Comparison of ENCODE assay signal across 8 cellular contexts in genomic region chr1:247007511-247008405, GRCh38. TPM values are rescaled to one million over a fixed set of nuclear protein-coding genes. Genes with fewer than 3 reads are reported as not detected.
DNase-seq lines count a peak whose midpoint lies in the region; TF ChIP-seq lines count a peak whose summit lies in the region.

Gene ZNF695, minus strand, starts transcription at chr1:247008057. Its CDS starts 149 bp downstream, at chr1:247007908.

- H3K27ac ChIP-seq in right atrium auricular region, result no peak within 1 kb of the TSS
- H3K27ac ChIP-seq in vagina, result no peak within 1 kb of the TSS

- intact Hi-C loops in posterior vena cava (cut with DNase I), result no loop called here
- intact Hi-C loops in vagina (cut with DNase I), result no loop called here

- TF ChIP-seq CTCF in right atrium auricular region (IDR thresholded peaks at IDR 0.05) (peak in 1 of 2 donors; percentile 14), vagina (IDR thresholded peaks at IDR 0.05) (no peak)

- H3K4me1 ChIP-seq in right atrium auricular region (peaks cover 0 to 3% of the 10 kb centered on the region in 2 donors), vagina (peaks cover 13% of the 10 kb centered on the region)

- DNase-seq in GDM1 (lab: John Stamatoyannopoulos, UW), result peak; percentile 80
- peak; percentile 96 for DNase-seq in GOT3 (lab: John Stamatoyannopoulos, UW)
- peak; percentile 96 for DNase-seq in LoVo (ENCODE audit: low spot score)
- DNase-seq in SK-N-DZ (ENCODE audit: low spot score), result peak; percentile 97
- DNase-seq in anterior cingulate cortex (lab: John Stamatoyannopoulos, UW), result peak in 56 of 58 donors; percentile 0 to 85 (median 58)
- peak; percentile 80 for DNase-seq in right atrium auricular region (ENCODE audit: low spot score)
- DNase-seq in posterior vena cava (ENCODE audit: low spot score), result peak; percentile 93
- DNase-seq in vagina (ENCODE audit: extremely low spot score in 2 of 2), result no peak

- peaks cover 0 to 6% of the 10 kb centered on the region in 2 donors for H3K9me3 ChIP-seq in right atrium auricular region
- no peaks in the 10 kb centered on the region for H3K9me3 ChIP-seq in vagina

- no peaks in the 10 kb centered on the region for H3K36me3 ChIP-seq in right atrium auricular region
- H3K36me3 ChIP-seq in vagina, result no peaks in the 10 kb centered on the region

- peak within 1 kb of the TSS; percentile 37 to 62 for H3K4me3 ChIP-seq in right atrium auricular region
- H3K4me3 ChIP-seq in vagina, result peak within 1 kb of the TSS; percentile 48 to 56

- H3K27me3 ChIP-seq in right atrium auricular region (no peaks in the 10 kb centered on the region), vagina (no peaks in the 10 kb centered on the region)

- no peak for TF ChIP-seq POLR2A in vagina (IDR thresholded peaks at IDR 0.05)

RNA-seq across cellular contexts. Expression of gene ZNF695, which starts in this region (rescaled TPM):
- polyA plus RNA-seq in SK-N-DZ (2014; cell fraction: cytosol; rRNA removed), result 21.5 and 38.3 TPM in 2 replicates
- polyA plus RNA-seq in SK-N-DZ (2014; cell fraction: nucleus; rRNA removed), result 22.5 and 29.1 TPM in 2 replicates
- total RNA-seq in right atrium auricular region, result under 1 TPM in 1 of 2 donors, not detected in 1; 0.08 TPM
- under 1 TPM in 1 of 2 donors, not detected in 1; 0.23 TPM for total RNA-seq in posterior vena cava
- 0.49 TPM for total RNA-seq in vagina

Comparison
In these comparisons a context has a peak if more than half of its experiments do, and no peak if none do; other contexts are left out.
1. Peak in DNase-seq and H3K4me3 ChIP-seq in right atrium auricular region; RNA of the gene not detected or under 1 TPM.
2. Peak in DNase-seq in posterior vena cava; RNA of the gene not detected or under 1 TPM.
3. DNase-seq: peak in GDM1 (single experiment), GOT3 (single experiment), LoVo (single experiment), SK-N-DZ (single experiment) and anterior cingulate cortex (56 of 58); none in vagina (0 of 2).